Comparison of ENCODE assay signal across 1 cellular context in genomic region chr2:209473930-209474419, GRCh38.
TF ChIP-seq lines count a peak whose summit lies in the region.

No MANE protein-coding gene starts in this region.

TF ChIP-seq in IMR-90, 13 proteins besides CTCF, POLR2A, EP300 and RAD21 (continued from another document):
- TF ChIP-seq FOS (IDR thresholded peaks at IDR 0.05; ENCODE audit: low read depth, low read length) (peak; percentile 48; the same call in 1 of the 2 replicates), MAFK (IDR thresholded peaks at IDR 0.05; ENCODE audit: low read depth, low read length) (no peak), SMC3 (IDR thresholded peaks at IDR 0.05; ENCODE audit: low read depth, low read length) (no peak), RCOR1 (IDR thresholded peaks at IDR 0.05; ENCODE audit: insufficient replicate concordance, low read length) (no peak), CEBPB (IDR thresholded peaks at IDR 0.05; ENCODE audit: low read depth, low read length) (peak; percentile 89), CHD1 (IDR thresholded peaks at IDR 0.05; ENCODE audit: low read depth, low read length) (no peak), MXI1 (IDR thresholded peaks at IDR 0.05; ENCODE audit: borderline replicate concordance, low read depth, low read length) (no peak), RFX5 (IDR thresholded peaks at IDR 0.05; ENCODE audit: low read depth, low read length) (no peak), ELK1 (IDR thresholded peaks at IDR 0.05; ENCODE audit: borderline replicate concordance, low read depth, low read length) (no peak)
